ENCODE assay signal across 8 cellular contexts in genomic region chr5:143395638-143396352, GRCh38. TPM values are rescaled to one million over a fixed set of nuclear protein-coding genes. Genes with fewer than 3 reads are reported as not detected.
DNase-seq lines count a peak whose midpoint lies in the region; ATAC-seq lines count a peak whose summit lies in the region.

No MANE protein-coding gene starts in this region.

- H3K4me3 ChIP-seq in effector memory CD4-positive, alpha-beta T cell (ENCODE audit: insufficient read depth, low read depth, low read length, poor library complexity, severe bottlenecking) = peak overlapping the region; percentile 41
- H3K4me3 ChIP-seq in subcutaneous abdominal adipose tissue (ENCODE audit: low read depth in 1 of 5, low read length in 5 of 5) = peak overlapping the region; percentile 90 to 95 (median 93)

- no peaks in the 10 kb centered on the region for H3K9me3 ChIP-seq in effector memory CD4-positive, alpha-beta T cell (ENCODE audit: control insufficient read depth, low read length)
- H3K9me3 ChIP-seq in subcutaneous abdominal adipose tissue (ENCODE audit: control insufficient read depth in 5 of 5, low read length in 5 of 5) = no peaks in the 10 kb centered on the region

- H3K27me3 ChIP-seq in effector memory CD4-positive, alpha-beta T cell (replicated peaks; ENCODE audit: control insufficient read depth, insufficient read depth, low read length, poor library complexity, severe bottlenecking) = no peaks in the 10 kb centered on the region
- H3K27me3 ChIP-seq in subcutaneous abdominal adipose tissue (ENCODE audit: control insufficient read depth in 5 of 5, insufficient read depth in 4 of 5, low read length in 5 of 5) = no peaks in the 10 kb centered on the region

- CTCF ChIA-PET in activated CD8-positive, alpha-beta memory T cell treated with anti-CD3 and anti-CD28 coated beads, Interleukin-2, amount 10 ng/mL, durations not matched to agents 7 days and 5 days (lab: Charles Lee) = interaction anchor here (0.7 to 1.2 kb wide), 4 partner anchors 9 to 696 kb away, joined by 3 to 5 read pairs (median 4); no protein-coding TSS in a partner anchor

- H3K9ac ChIP-seq in subcutaneous abdominal adipose tissue (ENCODE audit: low read length in 5 of 5) = peak overlapping the region; percentile 39 to 94 (median 65)

- ATAC-seq in activated CD8-positive, alpha-beta memory T cell treated with anti-CD3 and anti-CD28 coated beads, Interleukin-2, amount 10 ng/mL, durations not matched to agents 7 days and 5 days = peak; percentile 27
- peak; percentile 48 for ATAC-seq in HG03460 (IDR thresholded peaks at IDR 0.05; ENCODE audit: unreplicated experiment)

- no peaks in the 10 kb centered on the region for H3K9me3 Mint-ChIP-seq in activated CD8-positive, alpha-beta memory T cell treated with anti-CD3 and anti-CD28 coated beads, Interleukin-2, amount 10 ng/mL, durations not matched to agents 7 days and 5 days (ENCODE audit: low read depth)

- H3K4me1 Mint-ChIP-seq in activated CD8-positive, alpha-beta memory T cell treated with anti-CD3 and anti-CD28 coated beads, Interleukin-2, amount 10 ng/mL, durations not matched to agents 7 days and 5 days = peaks cover 49% of the 10 kb centered on the region

- H3K36me3 ChIP-seq in effector memory CD4-positive, alpha-beta T cell (ENCODE audit: control insufficient read depth, insufficient read depth, low read length) = peaks cover 9% of the 10 kb centered on the region
- peaks cover 0 to 10% (median 0%) of the 10 kb centered on the region in 5 donors for H3K36me3 ChIP-seq in subcutaneous abdominal adipose tissue (ENCODE audit: control insufficient read depth in 5 of 5, insufficient read depth in 5 of 5, low read length in 5 of 5)

- peaks cover 33% of the 10 kb centered on the region for H3K36me3 Mint-ChIP-seq in activated CD8-positive, alpha-beta memory T cell treated with anti-CD3 and anti-CD28 coated beads, Interleukin-2, amount 10 ng/mL, durations not matched to agents 7 days and 5 days

- peak overlapping the region; percentile 57 for H3K4me3 Mint-ChIP-seq in activated CD8-positive, alpha-beta memory T cell treated with anti-CD3 and anti-CD28 coated beads, Interleukin-2, amount 10 ng/mL, durations not matched to agents 7 days and 5 days

- no peak overlapping the region for H3K27ac Mint-ChIP-seq in activated CD8-positive, alpha-beta memory T cell treated with anti-CD3 and anti-CD28 coated beads, Interleukin-2, amount 10 ng/mL, durations not matched to agents 7 days and 5 days

- H3K4me1 ChIP-seq in effector memory CD4-positive, alpha-beta T cell (ENCODE audit: control insufficient read depth, insufficient read depth, low read length, poor library complexity, severe bottlenecking) = peaks cover 22% of the 10 kb centered on the region
- peaks cover 6 to 79% (median 66%) of the 10 kb centered on the region in 5 donors for H3K4me1 ChIP-seq in subcutaneous abdominal adipose tissue (ENCODE audit: control insufficient read depth in 5 of 5, insufficient read depth in 5 of 5, low read length in 5 of 5)

- H3K27ac ChIP-seq in effector memory CD4-positive, alpha-beta T cell (ENCODE audit: insufficient read depth, low read length, poor library complexity, severe bottlenecking) = no peak overlapping the region
- peak overlapping the region; percentile 100 for H3K27ac ChIP-seq in subcutaneous abdominal adipose tissue (ENCODE audit: low read depth, low read length)

- H3K27me3 Mint-ChIP-seq in activated CD8-positive, alpha-beta memory T cell treated with anti-CD3 and anti-CD28 coated beads, Interleukin-2, amount 10 ng/mL, durations not matched to agents 7 days and 5 days = no peaks in the 10 kb centered on the region

- DNase-seq in activated CD8-positive, alpha-beta memory T cell treated with anti-CD3 and anti-CD28 coated beads, Interleukin-2, amount 10 ng/mL, durations not matched to agents 7 days and 5 days = no peak
- DNase-seq in activated CD8-positive, alpha-beta memory T cell treated with anti-CD3 and anti-CD28 coated beads, Interleukin-2, amount 50 U/mL, for 48 hours = no peak
- no peak for DNase-seq in effector memory CD4-positive, alpha-beta T cell
- DNase-seq in GM19238 (ENCODE audit: insufficient read length, low spot score) (no peak), AML-193 (lab: John Stamatoyannopoulos, UW) (no peak)
- DNase-seq in stimulated activated CD4-positive, alpha-beta T cell treated with anti-CD3 and anti-CD28 coated beads, Interleukin-4, amount 100 ng/mL, for 4 hours = no peak

RNA-seq across cellular contexts. Expression of gene NR3C1, which starts 7.7 kb away (rescaled TPM):
- 10 to 100 TPM; 66.2 to 77.9 TPM for total RNA-seq in activated CD8-positive, alpha-beta memory T cell treated with anti-CD3 and anti-CD28 coated beads, Interleukin-2, amount 10 ng/mL, durations not matched to agents 7 days and 5 days
